8 cellular contexts compared by ENCODE assay signal in genomic region chr2:27627963-27628766, GRCh38. TPM values are rescaled to one million over a fixed set of nuclear protein-coding genes. Genes with fewer than 3 reads are reported as not detected.
DNase-seq lines count a peak whose midpoint lies in the region; ATAC-seq, FAIRE-seq and TF ChIP-seq lines count a peak whose summit lies in the region.

No MANE protein-coding gene starts in this region.

- peak overlapping the region; percentile 97 for H2AFZ ChIP-seq in Loucy (ENCODE audit: low read length)

- no peaks in the 10 kb centered on the region for H3K27me3 ChIP-seq in Loucy (ENCODE audit: insufficient read depth, low read length, poor library complexity, severe bottlenecking)
- no peaks in the 10 kb centered on the region for H3K27me3 ChIP-seq in layer of hippocampus (ENCODE audit: control insufficient read depth, insufficient read depth, low read length)
- H3K27me3 ChIP-seq in subcutaneous abdominal adipose tissue (ENCODE audit: control insufficient read depth in 5 of 5, insufficient read depth in 4 of 5, low read length in 5 of 5) = no peaks in the 10 kb centered on the region

- intact Hi-C loops in MCF 10A (cut with micrococcal nuclease) = loop anchor here (2.0 to 10.0 kb wide), 3 partner anchors 139 to 223 kb away; partner anchors contain the start of genes IFT172, NRBP1 and PPM1G

- H3K36me3 ChIP-seq in Loucy (ENCODE audit: insufficient read depth, low read length) (peaks cover 20% of the 10 kb centered on the region; the same call in 1 of the 2 replicates), subcutaneous abdominal adipose tissue (ENCODE audit: control insufficient read depth in 5 of 5, insufficient read depth in 5 of 5, low read length in 5 of 5) (peaks cover 28 to 40% (median 31%) of the 10 kb centered on the region in 5 donors)

- peak overlapping the region; percentile 83 for H3K4me2 ChIP-seq in Loucy (ENCODE audit: low read depth, low read length, poor library complexity, severe bottlenecking)

- TF ChIP-seq CTCF in Loucy (conservative IDR thresholded peaks at IDR 0.05; ENCODE audit: low read length) (no peak), MCF 10A (IDR thresholded peaks at IDR 0.05; ENCODE audit: unreplicated experiment) (no peak)

- H3K27ac ChIP-seq in layer of hippocampus (ENCODE audit: low read depth, low read length) = peak overlapping the region; percentile 89
- H3K27ac ChIP-seq in subcutaneous abdominal adipose tissue (ENCODE audit: low read depth, low read length) = peak overlapping the region; percentile 88

- H3K9me3 Mint-ChIP-seq in MCF 10A (ENCODE audit: unreplicated experiment) = no peaks in the 10 kb centered on the region

- no peak overlapping the region for H3K4me3 Mint-ChIP-seq in MCF 10A (ENCODE audit: unreplicated experiment)

- peak; percentile 33 for FAIRE-seq in G401.6 (lab: Jason Lieb, UNC)

- H3F3A ChIP-seq in Loucy (ENCODE audit: low read depth) = no peaks in the 10 kb centered on the region

- no peaks in the 10 kb centered on the region for H3K27me3 Mint-ChIP-seq in MCF 10A (ENCODE audit: insufficient read depth, unreplicated experiment)

- BruUV-seq in MCF 10A (replicated peaks; lab: Mats Ljungman, UMichigan) = no TSS peak

- H3K4me1 ChIP-seq in Loucy (ENCODE audit: insufficient read depth, low read length, poor library complexity, severe bottlenecking) (peaks cover 12% of the 10 kb centered on the region), subcutaneous abdominal adipose tissue (ENCODE audit: control insufficient read depth in 5 of 5, insufficient read depth in 5 of 5, low read length in 5 of 5) (peaks cover 3 to 32% (median 20%) of the 10 kb centered on the region in 5 donors)

- H3K4me1 Mint-ChIP-seq in MCF 10A (ENCODE audit: insufficient read depth, unreplicated experiment) = peaks cover 18% of the 10 kb centered on the region

- POLR2A ChIA-PET in MCF 10A (lab: Yijun Ruan, JAX) = interaction anchor here (0.6 to 4.0 kb wide), 33 partner anchors 9 to 1298 kb away, joined by 3 to 58 read pairs (median 4); partner anchors contain the start of genes EIF2B4, GTF3C2, IFT172 and MPV17

- ATAC-seq in GM21825 (IDR thresholded peaks at IDR 0.05; ENCODE audit: unreplicated experiment) (peak; percentile 27), HG03196 (IDR thresholded peaks at IDR 0.05; ENCODE audit: unreplicated experiment) (no peak)

- peak; percentile 86 for DNase-seq in MCF 10A (ENCODE audit: unreplicated experiment)
- no peak for DNase-seq in DMS79 treated with DMSO at 0.1 percent for 48 hours (lab: John Stamatoyannopoulos, UW)

- H4K20me1 ChIP-seq in Loucy (ENCODE audit: insufficient read depth, low read length, poor library complexity, severe bottlenecking) = no peaks in the 10 kb centered on the region

- H3K9me3 ChIP-seq in Loucy (ENCODE audit: insufficient read depth, low read depth, low read length) (no peaks in the 10 kb centered on the region), subcutaneous abdominal adipose tissue (ENCODE audit: control insufficient read depth in 5 of 5, low read length in 5 of 5) (no peaks in the 10 kb centered on the region)

- no peak overlapping the region for H3K27ac Mint-ChIP-seq in MCF 10A (ENCODE audit: low read depth, unreplicated experiment)

- H3K4me3 ChIP-seq in Loucy (ENCODE audit: low read length, poor library complexity, severe bottlenecking) (peak overlapping the region; percentile 93), subcutaneous abdominal adipose tissue (ENCODE audit: low read depth in 1 of 5, low read length in 5 of 5) (peak overlapping the region; percentile 84 to 99 (median 95))

- peak overlapping the region; percentile 90 for H3K9ac ChIP-seq in Loucy (ENCODE audit: low read depth, low read length, poor library complexity, severe bottlenecking)
- H3K9ac ChIP-seq in subcutaneous abdominal adipose tissue (ENCODE audit: low read length in 5 of 5) = peak overlapping the region; percentile 83 to 97 (median 91)

- H3K79me2 ChIP-seq in Loucy (ENCODE audit: insufficient read depth, low read length) = peaks cover 26% of the 10 kb centered on the region

- peaks cover 44% of the 10 kb centered on the region for H3K36me3 Mint-ChIP-seq in MCF 10A (ENCODE audit: insufficient read depth, unreplicated experiment)

- H3K9me2 ChIP-seq in Loucy (replicated peaks; ENCODE audit: low read depth, low read length) = no peaks in the 10 kb centered on the region

- CTCF ChIA-PET in MCF 10A (lab: Yijun Ruan, JAX) = interaction anchor here (0.6 to 2.6 kb wide), 6 partner anchors 10 to 196 kb away, joined by 3 to 9 read pairs (median 4); no protein-coding TSS in a partner anchor

RNA-seq across cellular contexts. Expression of gene CCDC121, which starts 0.6 kb away (rescaled TPM):
- total RNA-seq in MCF 10A (2022) = 0.61 and 2.3 TPM in 2 replicates

RNA-seq across cellular contexts. Expression of gene GPN1, which starts 0.7 kb away (rescaled TPM):
- 28.6 and 30.5 TPM in 2 replicates for total RNA-seq in MCF 10A (2022)

RNA-seq across cellular contexts. Expression of gene SUPT7L, which starts 35.2 kb away (rescaled TPM):
- total RNA-seq in MCF 10A (2022) = 36.4 and 40.8 TPM in 2 replicates

RNA-seq across cellular contexts. Expression of gene SLC4A1AP, which starts 35.5 kb away (rescaled TPM):
- total RNA-seq in MCF 10A (2022) = 24.3 and 27.2 TPM in 2 replicates

RNA-seq across cellular contexts. Expression of gene ZNF512, which starts 45.3 kb away (rescaled TPM):
- total RNA-seq in MCF 10A (2022) = 19.9 and 25.5 TPM in 2 replicates
